Comparison of ENCODE assay signal across 8 cellular contexts in genomic region chr1:38028105-38028591, GRCh38. TPM values are rescaled to one million over a fixed set of nuclear protein-coding genes. Genes with fewer than 3 reads are reported as not detected.
DNase-seq lines count a peak whose midpoint lies in the region; ATAC-seq lines count a peak whose summit lies in the region.

No MANE protein-coding gene starts in this region.

- H3K4me1 Mint-ChIP-seq in activated T-cell treated with anti-CD3 and anti-CD28 coated beads, Interleukin-2, amount 50 U/mL, for 72 hours (ENCODE audit: low read depth): peaks cover 67% of the 10 kb centered on the region

- H2BK5ac ChIP-seq in trophoblast cell (ENCODE audit: low read depth, low read length, poor library complexity): no peak overlapping the region

- peaks cover 18 to 25% of the 10 kb centered on the region in 2 experiments for H3K36me3 ChIP-seq in trophoblast cell (ENCODE audit: control insufficient read depth in 1 of 2, insufficient read depth in 2 of 2, low read length in 2 of 2)

- no peak overlapping the region for H3K18ac ChIP-seq in trophoblast cell (ENCODE audit: low read length)

- peak; percentile 63 for DNase-seq in DMS79 treated with DMSO at 0.1 percent for 48 hours (lab: John Stamatoyannopoulos, UW)
- DNase-seq in activated T-cell treated with anti-CD3 and anti-CD28 coated beads, Interleukin-2, amount 50 U/mL, for 72 hours: peak; percentile 79 to 88
- DNase-seq in stimulated activated CD4-positive, alpha-beta T cell treated with anti-CD3 and anti-CD28 coated beads, Interleukin-1b, Interleukin-23, amount 100 ng/mL, for 48 hours: peak; percentile 89
- no peak for DNase-seq in NOMO-1 (lab: John Stamatoyannopoulos, UW; ENCODE audit: unreplicated experiment in 2 of 2)
- no peak for DNase-seq in trophoblast cell
- no peak for DNase-seq in NCI-H2227 (lab: John Stamatoyannopoulos, UW; ENCODE audit: unreplicated experiment)

- H3K4me2 ChIP-seq in trophoblast cell (ENCODE audit: low read length): no peak overlapping the region

- H3K27me3 Mint-ChIP-seq in activated T-cell treated with anti-CD3 and anti-CD28 coated beads, Interleukin-2, amount 50 U/mL, for 72 hours (ENCODE audit: low read depth): no peaks in the 10 kb centered on the region

- no CpG with 5 or more reads among the region's 3 CpGs for WGBS in trophoblast cell (ENCODE audit: extremely low coverage, insufficient coverage, insufficient read length)

- H3K27ac Mint-ChIP-seq in activated T-cell treated with anti-CD3 and anti-CD28 coated beads, Interleukin-2, amount 50 U/mL, for 72 hours: peak overlapping the region; percentile 38

- peaks cover 6% of the 10 kb centered on the region for H3K79me1 ChIP-seq in trophoblast cell (ENCODE audit: low read length)

- peak; percentile 63 for ATAC-seq in GM19397 (IDR thresholded peaks at IDR 0.05; ENCODE audit: unreplicated experiment)
- peak; percentile 69 for ATAC-seq in HG03196 (IDR thresholded peaks at IDR 0.05; ENCODE audit: unreplicated experiment)
- ATAC-seq in activated T-cell treated with anti-CD3 and anti-CD28 coated beads, Interleukin-2, amount 50 U/mL, for 72 hours (replicated peaks in 1 of 2): peak; percentile 82 to 87

- H3K4me3 ChIP-seq in trophoblast cell (ENCODE audit: low read depth, low read length): no peak overlapping the region

- H3K27me3 ChIP-seq in trophoblast cell (ENCODE audit: insufficient read depth, low read length): no peaks in the 10 kb centered on the region

- H3K4me3 Mint-ChIP-seq in activated T-cell treated with anti-CD3 and anti-CD28 coated beads, Interleukin-2, amount 50 U/mL, for 72 hours: peak overlapping the region; percentile 63 to 80

- H4K91ac ChIP-seq in trophoblast cell (ENCODE audit: low read depth, low read length): no peak overlapping the region

- H3K23ac ChIP-seq in trophoblast cell (ENCODE audit: low read length): no peak overlapping the region

- no peak overlapping the region for H2BK12ac ChIP-seq in trophoblast cell (ENCODE audit: low read length)

- no peaks in the 10 kb centered on the region for H3K9me3 ChIP-seq in trophoblast cell (ENCODE audit: insufficient read depth, low read depth, low read length)

- no peak overlapping the region for H2BK120ac ChIP-seq in trophoblast cell (ENCODE audit: insufficient read depth, low read length, poor library complexity)

- H3K79me2 ChIP-seq in trophoblast cell (ENCODE audit: control insufficient read depth, insufficient read depth, low read length, poor library complexity): no peaks in the 10 kb centered on the region

- no peak overlapping the region for H3K27ac ChIP-seq in trophoblast cell (ENCODE audit: low read depth, low read length)

- H2AFZ ChIP-seq in trophoblast cell (ENCODE audit: insufficient read depth, low read length, poor library complexity): no peak overlapping the region

- no peak overlapping the region for H3K14ac ChIP-seq in trophoblast cell (ENCODE audit: low read length)

- no peak overlapping the region for H4K8ac ChIP-seq in trophoblast cell (ENCODE audit: low read depth, low read length)

- H3K9me3 Mint-ChIP-seq in activated T-cell treated with anti-CD3 and anti-CD28 coated beads, Interleukin-2, amount 50 U/mL, for 72 hours: no peaks in the 10 kb centered on the region

- no peak overlapping the region for H3K4ac ChIP-seq in trophoblast cell (ENCODE audit: low read depth, low read length)

- no peak overlapping the region for H2AK5ac ChIP-seq in trophoblast cell (ENCODE audit: low read length)

- H3K9ac ChIP-seq in trophoblast cell (ENCODE audit: low read length): no peak overlapping the region

- no peak overlapping the region for H4K12ac ChIP-seq in trophoblast cell (ENCODE audit: low read depth, low read length)

- peaks cover 4 to 6% of the 10 kb centered on the region in 2 donors for H3K36me3 Mint-ChIP-seq in activated T-cell treated with anti-CD3 and anti-CD28 coated beads, Interleukin-2, amount 50 U/mL, for 72 hours (ENCODE audit: insufficient read depth in 2 of 2)

- H3K4me1 ChIP-seq in trophoblast cell (ENCODE audit: control insufficient read depth in 1 of 2, insufficient read depth in 2 of 2, low read length in 2 of 2): peaks cover 17 to 19% of the 10 kb centered on the region in 2 experiments

RNA-seq across cellular contexts. Expression of gene UTP11, which starts 15.6 kb away (rescaled TPM):
- 10 to 100 TPM; 28.4 to 31.7 TPM for total RNA-seq in activated T-cell treated with anti-CD3 and anti-CD28 coated beads, Interleukin-2, amount 50 U/mL, for 72 hours
- 56.4 and 56.8 TPM in 2 replicates for polyA plus RNA-seq in trophoblast cell (2013)

RNA-seq across cellular contexts. Expression of gene POU3F1, which starts 18.4 kb away (rescaled TPM):
- total RNA-seq in activated T-cell treated with anti-CD3 and anti-CD28 coated beads, Interleukin-2, amount 50 U/mL, for 72 hours: not detected
- polyA plus RNA-seq in trophoblast cell (2013): 0.44 and 0.46 TPM in 2 replicates

RNA-seq across cellular contexts. Expression of gene FHL3, which starts 22.8 kb away (rescaled TPM):
- total RNA-seq in activated T-cell treated with anti-CD3 and anti-CD28 coated beads, Interleukin-2, amount 50 U/mL, for 72 hours: 10 to 100 TPM; 32.7 to 34.5 TPM
- 56.9 and 57.3 TPM in 2 replicates for polyA plus RNA-seq in trophoblast cell (2013)

RNA-seq across cellular contexts. Expression of gene SF3A3, which starts 38.3 kb away (rescaled TPM):
- total RNA-seq in activated T-cell treated with anti-CD3 and anti-CD28 coated beads, Interleukin-2, amount 50 U/mL, for 72 hours: 10 to 100 TPM; 67.9 to 81.4 TPM
- 33.9 and 37.1 TPM in 2 replicates for polyA plus RNA-seq in trophoblast cell (2013)

Comparison
In these comparisons a context has a peak if more than half of its experiments do, and no peak if none do; other contexts are left out.
1. DNase-seq: peak in DMS79 treated with DMSO at 0.1 percent for 48 hours (single experiment), activated T-cell treated with anti-CD3 and anti-CD28 coated beads, Interleukin-2, amount 50 U/mL, for 72 hours (2 of 2) and stimulated activated CD4-positive, alpha-beta T cell treated with anti-CD3 and anti-CD28 coated beads, Interleukin-1b, Interleukin-23, amount 100 ng/mL, for 48 hours (single experiment); none in NOMO-1 (0 of 2), trophoblast cell (0 of 2) and NCI-H2227 (single experiment).
2. Peak in every context shown above with its lines, with median percentiles within 50 percentile points of each other: ATAC-seq.